In genomic region chr13:51804295-51805172, GRCh38 we compare ENCODE assay signal across 7 cellular contexts. TPM values are rescaled to one million over a fixed set of nuclear protein-coding genes. Genes with fewer than 3 reads are reported as not detected.
A peak's percentile ranks its signal among the peaks of the same experiment; 100 is the strongest.
DNase-seq lines count a peak whose midpoint lies in the region; ATAC-seq and TF ChIP-seq lines count a peak whose summit lies in the region.

No MANE protein-coding gene starts in this region.

- peak overlapping the region; percentile 78 to 98 for H3K27ac ChIP-seq in SK-N-SH (ENCODE audit: low read depth in 2 of 2, low read length in 1 of 2)
- H3K27ac ChIP-seq in mesenchymal stem cell (ENCODE audit: low read length, poor library complexity, severe bottlenecking), result no peak overlapping the region
- H3K27ac ChIP-seq in substantia nigra (ENCODE audit: low read depth, low read length, poor library complexity, severe bottlenecking), result peak overlapping the region; percentile 96

- TF ChIP-seq EP300 in SK-N-SH (IDR thresholded peaks at IDR 0.05; ENCODE audit: borderline replicate concordance in 1 of 2, low read depth in 1 of 2, low read length in 1 of 2), result no peak

- peak overlapping the region; percentile 95 for H3K9ac ChIP-seq in SK-N-SH
- peak overlapping the region; percentile 94 for H3K9ac ChIP-seq in mesenchymal stem cell (ENCODE audit: low read length)

- no peak overlapping the region for H2BK12ac ChIP-seq in mesenchymal stem cell (ENCODE audit: low read length in 2 of 2)

- H2BK5ac ChIP-seq in mesenchymal stem cell (ENCODE audit: low read depth, low read length, poor library complexity, severe bottlenecking), result no peak overlapping the region

- H2BK120ac ChIP-seq in mesenchymal stem cell (ENCODE audit: low read depth, low read length), result no peak overlapping the region

- H3K4me3 ChIP-seq in SK-N-SH (ENCODE audit: low read depth in 2 of 2, low read length in 1 of 2), result peak overlapping the region; percentile 82 to 90
- peak overlapping the region; percentile 87 to 94 for H3K4me3 ChIP-seq in mesenchymal stem cell (ENCODE audit: insufficient read depth in 1 of 2, low read depth in 1 of 2, low read length in 2 of 2)

- POLR2A ChIA-PET in SK-N-SH (lab: Yijun Ruan, JAX), result interaction anchor here (1.7 kb wide), 1 partner anchor 18 kb away, joined by 9 read pairs; no protein-coding TSS in a partner anchor

- H3K4me1 ChIP-seq in SK-N-SH (ENCODE audit: control insufficient read depth in 1 of 2, insufficient read depth in 2 of 2, low read depth in 1 of 2, low read length in 1 of 2), result peaks cover 19 to 45% of the 10 kb centered on the region in 2 experiments
- peaks cover 16% of the 10 kb centered on the region for H3K4me1 ChIP-seq in mesenchymal stem cell (ENCODE audit: control insufficient read depth, insufficient read depth, low read depth, low read length)

- DNase-seq in SK-N-SH, result peak; percentile 47
- DNase-seq in cerebellar cortex (ENCODE audit: low spot score), result peak; percentile 69
- no peak for DNase-seq in mesenchymal stem cell
- DNase-seq in substantia nigra (lab: John Stamatoyannopoulos, UW), result peak in 32 of 49 donors; percentile 14 to 74 (median 50)
- no peak for DNase-seq in NCI-H128 (lab: John Stamatoyannopoulos, UW; ENCODE audit: unreplicated experiment)

- H4K20me1 ChIP-seq in SK-N-SH (ENCODE audit: insufficient read depth), result no peaks in the 10 kb centered on the region

- H2AFZ ChIP-seq in SK-N-SH (ENCODE audit: low read depth) (peak overlapping the region; percentile 87), mesenchymal stem cell (ENCODE audit: low read depth, low read length) (peak overlapping the region; percentile 60)

- peak overlapping the region in 1 of 2 experiments; percentile 89 for H3K4ac ChIP-seq in mesenchymal stem cell (ENCODE audit: low read depth in 1 of 2, low read length in 2 of 2)

- H3F3A ChIP-seq in SK-N-SH (replicated peaks; ENCODE audit: insufficient read depth), result peaks cover 16% of the 10 kb centered on the region

- peak overlapping the region; percentile 92 for H2BK15ac ChIP-seq in mesenchymal stem cell (ENCODE audit: low read depth, poor library complexity, severe bottlenecking)

- H3K27me3 ChIP-seq in SK-N-SH (ENCODE audit: insufficient read depth), result no peaks in the 10 kb centered on the region
- peaks cover 0 to 4% of the 10 kb centered on the region in 2 experiments for H3K27me3 ChIP-seq in mesenchymal stem cell (ENCODE audit: control insufficient read depth in 1 of 2, insufficient read depth in 1 of 2, low read length in 2 of 2)

- no peak overlapping the region for H3K23ac ChIP-seq in mesenchymal stem cell (ENCODE audit: low read length in 2 of 2)

- peak overlapping the region; percentile 4 for H2AK5ac ChIP-seq in mesenchymal stem cell (ENCODE audit: low read length, severe bottlenecking)

- no peak overlapping the region for H3K14ac ChIP-seq in mesenchymal stem cell (ENCODE audit: low read length in 2 of 2)

- 0 out of 2 replicates have a peak, but pooled peaks cover 4% of the 10 kb centered on the region for H3K79me2 ChIP-seq in SK-N-SH (ENCODE audit: insufficient read depth)

- peaks cover 9% of the 10 kb centered on the region for H3K79me1 ChIP-seq in mesenchymal stem cell (replicated peaks; ENCODE audit: low read length, poor library complexity, severe bottlenecking)

- H3K36me3 ChIP-seq in SK-N-SH (replicated peaks in 1 of 2; ENCODE audit: control insufficient read depth in 1 of 2, insufficient read depth in 2 of 2, low read length in 1 of 2) (no peaks in the 10 kb centered on the region), mesenchymal stem cell (ENCODE audit: control insufficient read depth in 1 of 2, insufficient read depth in 2 of 2, low read depth in 1 of 2, low read length in 2 of 2) (no peaks in the 10 kb centered on the region)

- H3K4me2 ChIP-seq in SK-N-SH (peak overlapping the region; percentile 94), mesenchymal stem cell (ENCODE audit: low read length, poor library complexity, severe bottlenecking) (peak overlapping the region; percentile 60)

- H3K9me2 ChIP-seq in SK-N-SH, result no peaks in the 10 kb centered on the region

- H3K9me3 ChIP-seq in SK-N-SH (no peaks in the 10 kb centered on the region), mesenchymal stem cell (ENCODE audit: control insufficient read depth, low read length) (no peaks in the 10 kb centered on the region)

- CTCF ChIA-PET in SK-N-SH (lab: Yijun Ruan, JAX), result interaction anchor here (0.7 to 1.8 kb wide), 6 partner anchors 10 to 371 kb away, joined by 3 to 8 read pairs (median 4); partner anchors contain the start of gene TMEM272

- 25% methylated on average over 26 of the region's 31 CpGs for WGBS in SK-N-SH (ENCODE audit: low lambda C conversion rate)
- WGBS in mesenchymal stem cell, result 28% methylated on average over 31 of the region's 31 CpGs

- ATAC-seq in GM21717 (IDR thresholded peaks at IDR 0.05; ENCODE audit: unreplicated experiment) (peak; percentile 12), HG02852 (IDR thresholded peaks at IDR 0.05; ENCODE audit: unreplicated experiment) (no peak)

- TF ChIP-seq RAD21 in SK-N-SH (IDR thresholded peaks at IDR 0.05; ENCODE audit: low read length), result no peak

- peak overlapping the region; percentile 94 for H4K8ac ChIP-seq in mesenchymal stem cell (ENCODE audit: low read length)

- peak overlapping the region; percentile 70 for H4K91ac ChIP-seq in mesenchymal stem cell (ENCODE audit: low read length)

- H3K18ac ChIP-seq in mesenchymal stem cell (ENCODE audit: low read depth in 1 of 2, low read length in 2 of 2), result peak overlapping the region; percentile 75 to 96

- TF ChIP-seq CTCF in SK-N-SH (IDR thresholded peaks at IDR 0.05), result no peak

TF ChIP-seq in SK-N-SH, 30 proteins besides CTCF, POLR2A, EP300 and RAD21:
- TF ChIP-seq CHD2 (IDR thresholded peaks at IDR 0.05; ENCODE audit: low read length, partially characterized antibody) (no peak), MXI1 (IDR thresholded peaks at IDR 0.05; ENCODE audit: low read depth, low read length) (0 out of 2 replicates have a peak, but pooled peaks have one; percentile 22), RFX5 (IDR thresholded peaks at IDR 0.05; ENCODE audit: low read length) (no peak), USF2 (IDR thresholded peaks at IDR 0.05; ENCODE audit: borderline replicate concordance, low read depth, low read length) (no peak), MEF2A (IDR thresholded peaks at IDR 0.05; ENCODE audit: borderline replicate concordance, low read depth) (no peak), RXRA (IDR thresholded peaks at IDR 0.05; ENCODE audit: borderline replicate concordance, low read depth) (no peak), MAX (IDR thresholded peaks at IDR 0.05; ENCODE audit: low read depth) (peak; percentile 54; the same call in 1 of the 2 replicates)

RNA-seq across cellular contexts. Expression of gene DHRS12, which starts 0.6 kb away (rescaled TPM):
- polyA plus RNA-seq in SK-N-SH (2012; rRNA removed), result 8.2 and 9.6 TPM in 2 replicates
- polyA plus RNA-seq in SK-N-SH (2012; cell fraction: cytosol; rRNA removed), result 7.9 and 8.7 TPM in 2 replicates
- polyA plus RNA-seq in SK-N-SH (2012; cell fraction: nucleus; rRNA removed), result 16.4 and 17.1 TPM in 2 replicates
- polyA plus RNA-seq in mesenchymal stem cell (2013, experiment 1 of 2), result 4.4 TPM
- polyA plus RNA-seq in mesenchymal stem cell (2013, experiment 2 of 2), result 4.4 TPM

RNA-seq across cellular contexts. Expression of gene TMEM272, which starts 40.4 kb away (rescaled TPM):
- polyA plus RNA-seq in SK-N-SH (2012; rRNA removed), result not detected in 2 replicates
- polyA plus RNA-seq in SK-N-SH (2012; cell fraction: cytosol; rRNA removed), result under 0.01 TPM in 1 of 2 replicates, not detected in the other
- 0.02 TPM in 2 replicates for polyA plus RNA-seq in SK-N-SH (2012; cell fraction: nucleus; rRNA removed)
- polyA plus RNA-seq in mesenchymal stem cell (2013, experiment 1 of 2), result not detected
- not detected for polyA plus RNA-seq in mesenchymal stem cell (2013, experiment 2 of 2)

RNA-seq across cellular contexts. Expression of gene CCDC70, which starts 57.2 kb away (rescaled TPM):
- not detected in 2 replicates for polyA plus RNA-seq in SK-N-SH (2012; rRNA removed)
- polyA plus RNA-seq in SK-N-SH (2012; cell fraction: cytosol; rRNA removed), result not detected in 2 replicates
- 0.04 TPM in 1 of 2 replicates, not detected in the other for polyA plus RNA-seq in SK-N-SH (2012; cell fraction: nucleus; rRNA removed)
- not detected for polyA plus RNA-seq in mesenchymal stem cell (2013, experiment 1 of 2)
- polyA plus RNA-seq in mesenchymal stem cell (2013, experiment 2 of 2), result not detected

Comparison
In these comparisons a context has a peak if more than half of its experiments do, and no peak if none do; other contexts are left out.
1. DNase-seq: peak in SK-N-SH (single experiment), cerebellar cortex (single experiment) and substantia nigra (32 of 49); none in mesenchymal stem cell (single experiment) and NCI-H128 (single experiment).